Comparison of ENCODE assay signal across 8 cellular contexts in the genomic region with DNA sequence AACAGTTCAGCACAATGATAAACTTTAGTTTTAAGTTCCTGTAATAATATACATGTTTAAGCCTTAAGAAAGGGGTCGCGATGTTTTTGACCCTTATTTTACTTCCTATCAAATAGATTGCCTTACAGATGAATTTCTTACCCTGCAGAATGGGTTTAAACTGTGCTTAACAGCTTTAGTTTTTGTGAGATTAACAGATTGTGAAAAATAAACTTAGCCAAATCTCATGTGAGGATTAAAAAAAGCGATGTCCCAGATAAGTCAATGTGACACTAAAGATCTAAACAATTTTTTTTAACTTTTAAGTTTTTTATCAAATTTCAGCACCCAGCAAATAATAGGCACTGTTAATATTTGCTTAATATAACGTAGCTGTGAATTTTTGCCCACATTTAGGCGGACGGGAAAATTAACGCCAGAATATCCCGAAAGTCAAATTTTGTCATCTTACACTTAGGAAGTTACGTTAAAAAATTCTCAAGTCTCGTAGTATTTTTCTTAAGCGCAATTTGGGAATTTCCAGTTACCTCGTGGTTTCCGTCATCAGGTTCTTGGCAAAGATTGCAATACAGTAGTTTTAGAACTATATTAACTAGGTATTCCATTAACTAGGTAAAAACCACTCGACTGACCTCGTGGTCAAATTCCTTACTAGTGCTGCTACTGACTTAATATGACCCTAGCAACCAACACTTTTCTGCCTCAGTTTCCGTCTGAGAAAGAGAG. TPM values are rescaled to one million over a fixed set of nuclear protein-coding genes. Genes with fewer than 3 reads are reported as not detected.
DNase-seq lines count a peak whose midpoint lies in the region; ATAC-seq, FAIRE-seq and TF ChIP-seq lines count a peak whose summit lies in the region.

No MANE protein-coding gene starts in this region.

- peak overlapping the region; percentile 100 for H3K4me3 Mint-ChIP-seq in activated naive CD4-positive, alpha-beta T cell treated with anti-CD3 and anti-CD28 coated beads, Interleukin-2, amount 10 ng/mL, durations not matched to agents 7 days and 5 days
- peak overlapping the region; percentile 100 for H3K4me3 Mint-ChIP-seq in astrocyte (ENCODE audit: unreplicated experiment)
- peak overlapping the region; percentile 100 for H3K4me3 Mint-ChIP-seq in type B pancreatic cell

- H3K4me1 Mint-ChIP-seq in activated naive CD4-positive, alpha-beta T cell treated with anti-CD3 and anti-CD28 coated beads, Interleukin-2, amount 10 ng/mL, durations not matched to agents 7 days and 5 days = peaks cover 59% of the 10 kb centered on the region
- H3K4me1 Mint-ChIP-seq in astrocyte (ENCODE audit: low read depth, unreplicated experiment) = peaks cover 22% of the 10 kb centered on the region
- peaks cover 33% of the 10 kb centered on the region for H3K4me1 Mint-ChIP-seq in type B pancreatic cell (ENCODE audit: unreplicated experiment)

- peak overlapping the region; percentile 98 for H3K27ac ChIP-seq in astrocyte (ENCODE audit: low read depth, low read length)
- peak overlapping the region; percentile 84 to 95 (median 90) for H3K27ac ChIP-seq in right lobe of liver

- no peak for DNase-seq in activated naive CD4-positive, alpha-beta T cell treated with anti-CD3 and anti-CD28 coated beads, Interleukin-2, amount 10 ng/mL, durations not matched to agents 7 days and 5 days
- DNase-seq in activated naive CD4-positive, alpha-beta T cell (lab: John Stamatoyannopoulos, UW) = no peak
- DNase-seq in astrocyte (ENCODE audit: low read depth) (peak; percentile 27), right lobe of liver (no peak), type B pancreatic cell (ENCODE audit: extremely low spot score, unreplicated experiment) (no peak), NCI-H1436 treated with DMSO at 0.1 percent for 48 hours (lab: John Stamatoyannopoulos, UW) (no peak), NOMO-1 treated with DMSO at 0.1 percent for 48 hours (lab: John Stamatoyannopoulos, UW; ENCODE audit: unreplicated experiment) (no peak)

- no peaks in the 10 kb centered on the region for H3K9me3 Mint-ChIP-seq in activated naive CD4-positive, alpha-beta T cell treated with anti-CD3 and anti-CD28 coated beads, Interleukin-2, amount 10 ng/mL, durations not matched to agents 7 days and 5 days
- H3K9me3 Mint-ChIP-seq in astrocyte (ENCODE audit: unreplicated experiment) (no peaks in the 10 kb centered on the region), type B pancreatic cell (no peaks in the 10 kb centered on the region)

- H3K9me3 ChIP-seq in astrocyte (ENCODE audit: insufficient read depth, low read depth, low read length) = no peaks in the 10 kb centered on the region
- H3K9me3 ChIP-seq in right lobe of liver = no peaks in the 10 kb centered on the region

- under 1% methylated on average over 16 of the region's 16 CpGs for WGBS in right lobe of liver (ENCODE audit: insufficient coverage, low coverage, low lambda C conversion rate, missing lambda C conversion rate)

- no peak for TF ChIP-seq POLR2A in right lobe of liver (IDR thresholded peaks at IDR 0.05)

- H3K4me3 ChIP-seq in astrocyte (ENCODE audit: insufficient read depth, low read depth, low read length) (peak overlapping the region; percentile 100), right lobe of liver (peak overlapping the region; percentile 72 to 94 (median 79))

- H3K4me1 ChIP-seq in astrocyte (ENCODE audit: insufficient read depth, low read length) (peaks cover 33% of the 10 kb centered on the region), right lobe of liver (peaks cover 0 to 44% (median 22%) of the 10 kb centered on the region in 4 donors)

- peaks cover 26% of the 10 kb centered on the region for H3K36me3 ChIP-seq in astrocyte (ENCODE audit: insufficient read depth, low read length)
- peaks cover 0 to 25% (median 1%) of the 10 kb centered on the region in 4 donors for H3K36me3 ChIP-seq in right lobe of liver

- H3K9ac ChIP-seq in astrocyte (ENCODE audit: low read length) = peak overlapping the region; percentile 100

- TF ChIP-seq CTCF in astrocyte (IDR thresholded peaks at IDR 0.05; ENCODE audit: insufficient read depth, low read depth, low read length) (no peak), right lobe of liver (IDR thresholded peaks at IDR 0.05) (no peak), type B pancreatic cell (conservative IDR thresholded peaks at IDR 0.05) (no peak)

- peaks cover 57% of the 10 kb centered on the region for H3K36me3 Mint-ChIP-seq in activated naive CD4-positive, alpha-beta T cell treated with anti-CD3 and anti-CD28 coated beads, Interleukin-2, amount 10 ng/mL, durations not matched to agents 7 days and 5 days
- H3K36me3 Mint-ChIP-seq in astrocyte (ENCODE audit: low read depth, unreplicated experiment) = peaks cover 15% of the 10 kb centered on the region
- H3K36me3 Mint-ChIP-seq in type B pancreatic cell = peaks cover 51% of the 10 kb centered on the region

- H2AFZ ChIP-seq in astrocyte (ENCODE audit: low read depth, low read length) = no peak overlapping the region

- ATAC-seq in right lobe of liver = peak in 1 of 4 donors; percentile 7
- no peak for ATAC-seq in GM21619 (IDR thresholded peaks at IDR 0.05; ENCODE audit: unreplicated experiment)

- peak overlapping the region; percentile 98 for H3K4me2 ChIP-seq in astrocyte (ENCODE audit: low read length)

- peak overlapping the region; percentile 99 for H3K27ac Mint-ChIP-seq in activated naive CD4-positive, alpha-beta T cell treated with anti-CD3 and anti-CD28 coated beads, Interleukin-2, amount 10 ng/mL, durations not matched to agents 7 days and 5 days
- H3K27ac Mint-ChIP-seq in astrocyte (ENCODE audit: unreplicated experiment) (peak overlapping the region; percentile 100), type B pancreatic cell (peak overlapping the region; percentile 99)

- peaks cover 61% of the 10 kb centered on the region for H4K20me1 ChIP-seq in astrocyte (ENCODE audit: insufficient read depth, low read length)

- intact Hi-C loops in right lobe of liver (cut with DNase I) = no loop called here

- H3K27me3 ChIP-seq in astrocyte (ENCODE audit: insufficient read depth, low read length) (no peaks in the 10 kb centered on the region), right lobe of liver (no peaks in the 10 kb centered on the region)

- no peak for FAIRE-seq in astrocyte (lab: Jason Lieb, UNC)

- H3K79me2 ChIP-seq in astrocyte (ENCODE audit: insufficient read depth, low read length) = peaks cover 62% of the 10 kb centered on the region

- CTCF ChIA-PET in activated naive CD4-positive, alpha-beta T cell treated with anti-CD3 and anti-CD28 coated beads, Interleukin-2, amount 10 ng/mL, durations not matched to agents 7 days and 5 days (lab: Charles Lee) = no interaction called here

- H3K27me3 Mint-ChIP-seq in activated naive CD4-positive, alpha-beta T cell treated with anti-CD3 and anti-CD28 coated beads, Interleukin-2, amount 10 ng/mL, durations not matched to agents 7 days and 5 days = peaks cover 3% of the 10 kb centered on the region
- H3K27me3 Mint-ChIP-seq in astrocyte (ENCODE audit: low read depth, unreplicated experiment) (no peaks in the 10 kb centered on the region), type B pancreatic cell (peaks cover 7% of the 10 kb centered on the region)

RNA-seq across cellular contexts. Expression of a gene that starts 1.2 kb away (rescaled TPM):
- total RNA-seq in astrocyte = 525 and 536 TPM in 2 replicates
- total RNA-seq in right lobe of liver = 100 to 1,000 TPM; 170 to 247 (median 229) TPM
- total RNA-seq in type B pancreatic cell (ENCODE audit: low replicate concordance) = 474 and 692 TPM in 2 replicates

RNA-seq across cellular contexts. Expression of a gene that starts 11.8 kb away (rescaled TPM):
- not detected in 2 replicates for total RNA-seq in astrocyte
- total RNA-seq in right lobe of liver = 1 to 10 TPM in 3 of 6 experiments, under 1 TPM in 3; 0.22 to 1.8 (median 1.0) TPM
- total RNA-seq in type B pancreatic cell (ENCODE audit: low replicate concordance) = 0.19 and 0.63 TPM in 2 replicates
